29 cellular contexts compared by ENCODE assay signal in the genomic region with DNA sequence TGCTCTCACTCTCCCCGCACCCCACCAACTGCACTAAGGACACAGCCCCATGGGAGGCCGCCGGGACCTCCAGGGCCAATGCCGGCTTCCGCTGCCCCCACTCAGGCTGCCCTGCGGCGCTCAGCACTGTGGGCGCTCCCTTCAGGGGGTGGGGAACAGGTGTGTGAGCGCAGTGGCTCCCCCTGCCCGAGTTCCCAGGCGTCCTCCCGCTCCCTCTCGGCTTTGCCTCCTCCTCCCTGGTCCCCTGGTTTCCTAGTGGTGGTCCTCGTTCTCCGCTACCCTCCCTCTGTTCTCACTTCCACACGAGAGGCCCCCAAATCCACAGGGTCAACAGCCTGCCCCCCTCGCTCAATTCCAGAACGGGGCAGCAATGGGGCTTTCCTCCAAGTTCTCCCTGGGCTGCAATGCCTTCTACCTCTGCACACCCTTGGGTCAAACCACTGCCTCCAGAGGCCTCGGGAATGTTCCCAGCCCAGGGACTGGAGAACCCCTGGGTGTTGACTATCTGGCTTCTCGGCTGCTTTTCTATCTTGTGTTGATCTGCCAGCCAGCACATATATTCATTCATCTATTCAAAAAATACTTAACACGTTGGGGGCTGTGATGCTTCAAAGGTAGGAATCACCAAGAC. TPM values are rescaled to one million over a fixed set of nuclear protein-coding genes. Genes with fewer than 3 reads are reported as not detected.
A peak's percentile ranks its signal among the peaks of the same experiment; 100 is the strongest.
DNase-seq lines count a peak whose midpoint lies in the region; ATAC-seq and TF ChIP-seq lines count a peak whose summit lies in the region.
"Had no signal": no experiment of that assay in that cellular context is flagged by ENCODE, and none has a peak within 500 bp of the region (broad histone marks: within the 10 kb centered on the region; RNA-seq: fewer than 3 reads in every experiment).

No MANE protein-coding gene starts in this region.

- H3K9me3 Mint-ChIP-seq in MCF 10A (ENCODE audit: unreplicated experiment): no peaks in the 10 kb centered on the region
- H3K9me3 Mint-ChIP-seq in mesothelial cell of epicardium: no peaks in the 10 kb centered on the region
- H3K9me3 Mint-ChIP-seq: dendritic cell treated with granulocyte-macrophage colony-stimulating factor and Interleukin-4, amounts not matched to agents 40 ng/mL and 50 ng/mL, for 4 days; natural killer cell had no signal

- no peaks in the 10 kb centered on the region for H3K27me3 ChIP-seq in mammary epithelial cell (ENCODE audit: insufficient read depth, low read length)
- no peaks in the 10 kb centered on the region for H3K27me3 ChIP-seq in breast epithelium
- H3K27me3 ChIP-seq in mesenchymal stem cell (ENCODE audit: control insufficient read depth in 1 of 2, insufficient read depth in 1 of 2, low read length in 2 of 2): peaks cover 0 to 74% of the 10 kb centered on the region in 2 experiments
- H3K27me3 ChIP-seq: ovary, upper lobe of right lung had no signal

- peak overlapping the region; percentile 25 for H3K27ac Mint-ChIP-seq in MCF 10A (ENCODE audit: low read depth, unreplicated experiment)
- H3K27ac Mint-ChIP-seq in mesothelial cell of epicardium: peak overlapping the region; percentile 85
- H3K27ac Mint-ChIP-seq: dendritic cell treated with granulocyte-macrophage colony-stimulating factor and Interleukin-4, amounts not matched to agents 40 ng/mL and 50 ng/mL, for 4 days; natural killer cell had no signal

- no peak overlapping the region for H3K18ac ChIP-seq in mesenchymal stem cell (ENCODE audit: low read depth in 1 of 2, low read length in 2 of 2)

- no peaks in the 10 kb centered on the region for H4K20me1 ChIP-seq in mammary epithelial cell (ENCODE audit: insufficient read depth, low read length)

- H3K79me2 ChIP-seq in mammary epithelial cell (ENCODE audit: insufficient read depth, low read length): no peaks in the 10 kb centered on the region

- H2BK120ac ChIP-seq in mesenchymal stem cell (ENCODE audit: low read depth, low read length): no peak overlapping the region

- no peak overlapping the region for H3K14ac ChIP-seq in mesenchymal stem cell (ENCODE audit: low read length in 2 of 2)

- H2BK5ac ChIP-seq in mesenchymal stem cell (ENCODE audit: low read depth, low read length, poor library complexity, severe bottlenecking): no peak overlapping the region

- no peak overlapping the region for H3K23ac ChIP-seq in mesenchymal stem cell (ENCODE audit: low read length in 2 of 2)

- no peak overlapping the region for H2BK15ac ChIP-seq in mesenchymal stem cell (ENCODE audit: low read depth, poor library complexity, severe bottlenecking)

- DNase-seq in MCF 10A (ENCODE audit: unreplicated experiment): no peak
- no peak for DNase-seq in mammary epithelial cell
- DNase-seq in breast epithelium (ENCODE audit: low spot score in 2 of 2): no peak
- no peak for DNase-seq in mesothelial cell of epicardium (ENCODE audit: low spot score in 2 of 2, unreplicated experiment in 2 of 2)
- no peak for DNase-seq in NCI-H128 (lab: John Stamatoyannopoulos, UW; ENCODE audit: unreplicated experiment)
- no peak for DNase-seq in mesenchymal stem cell
- no peak for DNase-seq in NCI-H510A treated with DMSO at 0.1 percent for 48 hours (lab: John Stamatoyannopoulos, UW)
- DNase-seq: activated CD4-positive, alpha-beta T cell treated with anti-CD3 and anti-CD28 coated beads for 4 hours; activated gamma-delta T cell treated with Interleukin-2 at 50 U/mL for 16 hours; activated T-cell treated with anti-CD3 and anti-CD28 coated beads, Interleukin-2, amount 50 U/mL, for 1 hour; central memory CD4-positive, alpha-beta T cell; foreskin fibroblast; natural killer cell; NCI-H146; NCI-H2107; NCI-H774; ovary; stimulated activated naive CD4-positive, alpha-beta T cell; upper lobe of right lung had no signal

- H3K4ac ChIP-seq in mesenchymal stem cell (ENCODE audit: low read depth in 1 of 2, low read length in 2 of 2): no peak overlapping the region

- H2AK5ac ChIP-seq in mesenchymal stem cell (ENCODE audit: low read length, severe bottlenecking): no peak overlapping the region

- intact Hi-C loops in MCF 10A (cut with micrococcal nuclease) (no loop called here), mammary epithelial cell (cut with micrococcal nuclease) (no loop called here), breast epithelium (cut with DNase I; ENCODE audit: low total_unique reads) (no loop called here)

- H3K79me1 ChIP-seq in mesenchymal stem cell (replicated peaks; ENCODE audit: low read length, poor library complexity, severe bottlenecking): no peaks in the 10 kb centered on the region

- no peak for TF ChIP-seq POLR2A in breast epithelium (IDR thresholded peaks at IDR 0.05)

- dilution Hi-C loops in mammary epithelial cell (cut with HindIII; ENCODE audit: low sequenced_read_pairs): loop anchor here (5.0 kb wide), 1 partner anchor 46 kb away; no protein-coding TSS in a partner anchor

- H3K4me1 ChIP-seq in mammary epithelial cell (ENCODE audit: insufficient read depth, low read length) (peaks cover 21% of the 10 kb centered on the region), breast epithelium (no peaks in the 10 kb centered on the region), mesenchymal stem cell (ENCODE audit: control insufficient read depth, insufficient read depth, low read depth, low read length) (peaks cover 25% of the 10 kb centered on the region)
- H3K4me1 ChIP-seq: upper lobe of right lung had no signal

- H3K36me3 ChIP-seq in mammary epithelial cell (ENCODE audit: insufficient read depth, low read length) (no peaks in the 10 kb centered on the region), breast epithelium (no peaks in the 10 kb centered on the region), mesenchymal stem cell (ENCODE audit: control insufficient read depth in 1 of 2, insufficient read depth in 2 of 2, low read depth in 1 of 2, low read length in 2 of 2) (no peaks in the 10 kb centered on the region)
- H3K36me3 ChIP-seq: esophagus muscularis mucosa, ovary, upper lobe of right lung had no signal

- H3K4me3 Mint-ChIP-seq in MCF 10A (ENCODE audit: unreplicated experiment) (no peak overlapping the region), mesothelial cell of epicardium (no peak overlapping the region)
- H3K4me3 Mint-ChIP-seq: dendritic cell treated with granulocyte-macrophage colony-stimulating factor and Interleukin-4, amounts not matched to agents 40 ng/mL and 50 ng/mL, for 4 days; natural killer cell had no signal

- in situ Hi-C loops in mammary epithelial cell (cut with MboI; ENCODE audit: low sequenced_read_pairs in 2 of 2): no loop called here

- WGBS in mammary epithelial cell (ENCODE audit: low coverage, missing lambda C conversion rate): 84% methylated on average over 21 of the region's 21 CpGs
- 21% methylated on average over 20 of the region's 21 CpGs for WGBS in mesenchymal stem cell

- H3K9me3 ChIP-seq in mammary epithelial cell (replicated peaks; ENCODE audit: insufficient read depth, low read length) (no peaks in the 10 kb centered on the region), breast epithelium (no peaks in the 10 kb centered on the region), mesenchymal stem cell (ENCODE audit: control insufficient read depth, low read length) (no peaks in the 10 kb centered on the region)
- H3K9me3 ChIP-seq: A549, esophagus muscularis mucosa, ovary, upper lobe of right lung had no signal

- H3K4me2 ChIP-seq in mammary epithelial cell (ENCODE audit: insufficient read depth, low read depth, low read length) (no peak overlapping the region), mesenchymal stem cell (ENCODE audit: low read length, poor library complexity, severe bottlenecking) (no peak overlapping the region)
- H3K4me2 ChIP-seq: A549 had no signal

- no peak for ATAC-seq in HG02610 (IDR thresholded peaks at IDR 0.05; ENCODE audit: unreplicated experiment)
- ATAC-seq: natural killer cell had no signal

- no peak overlapping the region for H4K91ac ChIP-seq in mesenchymal stem cell (ENCODE audit: low read length)

- BruUV-seq in MCF 10A (replicated peaks; lab: Mats Ljungman, UMichigan) (no TSS peak), mammary epithelial cell (replicated peaks; lab: Mats Ljungman, UMichigan) (no TSS peak)

- H3K4me3 ChIP-seq in mammary epithelial cell (replicated peaks in 1 of 3; ENCODE audit: insufficient read depth in 1 of 3, low read depth in 2 of 3, low read length in 3 of 3) (no peak overlapping the region), breast epithelium (no peak overlapping the region), mesenchymal stem cell (ENCODE audit: insufficient read depth in 1 of 2, low read depth in 1 of 2, low read length in 2 of 2) (no peak overlapping the region)
- H3K4me3 ChIP-seq: A549, esophagus muscularis mucosa, ovary, skin epidermis, upper lobe of right lung had no signal

- no peaks in the 10 kb centered on the region for H3K27me3 Mint-ChIP-seq in MCF 10A (ENCODE audit: insufficient read depth, unreplicated experiment)
- H3K27me3 Mint-ChIP-seq in mesothelial cell of epicardium (ENCODE audit: low read depth): peaks cover 48% of the 10 kb centered on the region

- H3K9ac ChIP-seq in mammary epithelial cell (ENCODE audit: insufficient read depth, low read length) (no peak overlapping the region), mesenchymal stem cell (ENCODE audit: low read length) (no peak overlapping the region)

- H3K4me1 Mint-ChIP-seq in MCF 10A (ENCODE audit: insufficient read depth, unreplicated experiment) (peaks cover 11% of the 10 kb centered on the region), mesothelial cell of epicardium (peaks cover 47% of the 10 kb centered on the region)

- H2AFZ ChIP-seq in mammary epithelial cell (ENCODE audit: low read depth, low read length) (no peak overlapping the region), mesenchymal stem cell (ENCODE audit: low read depth, low read length) (no peak overlapping the region)

- TF ChIP-seq CTCF in MCF 10A (IDR thresholded peaks at IDR 0.05; ENCODE audit: unreplicated experiment) (no peak), mammary epithelial cell (conservative IDR thresholded peaks at IDR 0.05 in 1 of 2, IDR thresholded peaks at IDR 0.05 in 1 of 2; ENCODE audit: extremely low read depth in 1 of 2, insufficient read depth in 1 of 2, low read depth in 1 of 2, low read length in 2 of 2) (no peak), breast epithelium (IDR thresholded peaks at IDR 0.05) (no peak), mesothelial cell of epicardium (IDR thresholded peaks at IDR 0.05; ENCODE audit: unreplicated experiment) (no peak)

- no peaks in the 10 kb centered on the region for H3K36me3 Mint-ChIP-seq in MCF 10A (ENCODE audit: insufficient read depth, unreplicated experiment)
- no peaks in the 10 kb centered on the region for H3K36me3 Mint-ChIP-seq in mesothelial cell of epicardium
- H3K36me3 Mint-ChIP-seq: natural killer cell had no signal

- no peak overlapping the region for H4K8ac ChIP-seq in mesenchymal stem cell (ENCODE audit: low read length)

- H3K27ac ChIP-seq in mammary epithelial cell (ENCODE audit: insufficient read depth, low read depth, low read length) (no peak overlapping the region), breast epithelium (peak overlapping the region; percentile 50 to 76), mesenchymal stem cell (ENCODE audit: low read length, poor library complexity, severe bottlenecking) (no peak overlapping the region)
- H3K27ac ChIP-seq: esophagus muscularis mucosa, ovary, skin epidermis, upper lobe of right lung had no signal

- H2BK12ac ChIP-seq in mesenchymal stem cell (ENCODE audit: low read length in 2 of 2): no peak overlapping the region

- CTCF ChIA-PET in MCF 10A (lab: Yijun Ruan, JAX) (interaction anchor here (0.5 kb wide), 1 partner anchor 136 kb away, joined by 3 read pairs; no protein-coding TSS in a partner anchor), mammary epithelial cell (lab: Charles Lee; ENCODE audit: low non-redundant PET) (no interaction called here)

- POLR2A ChIA-PET in MCF 10A (lab: Yijun Ruan, JAX): no interaction called here

RNA-seq across cellular contexts. Expression of gene FOXJ1, which starts 9.9 kb away (rescaled TPM):
- not detected in 2 replicates for total RNA-seq in MCF 10A (2022)
- total RNA-seq in mammary epithelial cell: not detected
- polyA plus RNA-seq in mammary epithelial cell: not detected
- polyA minus RNA-seq in mammary epithelial cell: not detected
- under 1 TPM in 1 of 3 donors, not detected in 2; 0.15 TPM for total RNA-seq in breast epithelium
- 2.0 to 2.1 TPM (median 2.1 TPM) in 3 replicates for total RNA-seq in mesothelial cell of epicardium
- polyA plus RNA-seq in mesenchymal stem cell (2013, experiment 1 of 2): not detected
- not detected for polyA plus RNA-seq in mesenchymal stem cell (2013, experiment 2 of 2)
- total RNA-seq: Daoy, RPMI7951 had no signal
- polyA plus RNA-seq: liver had no signal

RNA-seq across cellular contexts. Expression of gene EXOC7, which starts 27.6 kb away (rescaled TPM):
- total RNA-seq in MCF 10A (2022): 80.8 and 106 TPM in 2 replicates
- total RNA-seq in mammary epithelial cell: 100 to 1,000 TPM; 102 to 111 TPM
- polyA plus RNA-seq in mammary epithelial cell: 55.8 TPM
- polyA minus RNA-seq in mammary epithelial cell: 98.8 TPM
- 100 to 1,000 TPM in 1 of 3 donors, 10 to 100 TPM in 2; 91.4 to 103 (median 93.9) TPM for total RNA-seq in breast epithelium
- 254 to 261 TPM (median 258 TPM) in 3 replicates for total RNA-seq in mesothelial cell of epicardium
- 87.1 TPM for polyA plus RNA-seq in mesenchymal stem cell (2013, experiment 1 of 2)
- polyA plus RNA-seq in mesenchymal stem cell (2013, experiment 2 of 2): 86.9 TPM

RNA-seq across cellular contexts. Expression of gene ZACN, which starts 52.2 kb away (rescaled TPM):
- not detected in 2 replicates for total RNA-seq in MCF 10A (2022)
- not detected for total RNA-seq in mammary epithelial cell
- polyA plus RNA-seq in mammary epithelial cell: not detected
- not detected for polyA minus RNA-seq in mammary epithelial cell
- not detected for total RNA-seq in breast epithelium
- 0.18 TPM in 1 of 3 replicates, not detected in the others for total RNA-seq in mesothelial cell of epicardium
- 0.03 TPM for polyA plus RNA-seq in mesenchymal stem cell (2013, experiment 1 of 2)
- not detected for polyA plus RNA-seq in mesenchymal stem cell (2013, experiment 2 of 2)
- total RNA-seq: Daoy, kidney epithelial cell, liver, RPMI7951, temporal lobe, upper lobe of right lung had no signal

RNA-seq across cellular contexts. Expression of gene GALR2, which starts 56.6 kb away (rescaled TPM):
- total RNA-seq in MCF 10A (2022) (0.37 TPM in 1 of 2 replicates, not detected in the other), mammary epithelial cell (not detected), breast epithelium (not detected), mesothelial cell of epicardium (not detected in 3 replicates)
- 0.15 TPM for polyA plus RNA-seq in mammary epithelial cell
- polyA minus RNA-seq in mammary epithelial cell: not detected
- polyA plus RNA-seq in mesenchymal stem cell (2013, experiment 1 of 2): 0.12 TPM
- 0.11 TPM for polyA plus RNA-seq in mesenchymal stem cell (2013, experiment 2 of 2)
- total RNA-seq: Daoy, RPMI7951, temporal lobe, upper lobe of right lung had no signal
- polyA plus RNA-seq: ovary had no signal

RNA-seq across cellular contexts. Expression of gene SRP68, which starts 58.9 kb away (rescaled TPM):
- total RNA-seq in MCF 10A (2022) (80.8 and 106 TPM in 2 replicates), mammary epithelial cell (100 to 1,000 TPM in 1 of 2 donors, 10 to 100 TPM in 1; 24.5 to 102 TPM), breast epithelium (10 to 100 TPM; 41.3 to 49.6 (median 48.3) TPM), mesothelial cell of epicardium (74.9 to 80.5 TPM (median 80.1 TPM) in 3 replicates)
- polyA plus RNA-seq in mammary epithelial cell: 63.7 TPM
- polyA minus RNA-seq in mammary epithelial cell: 88.5 TPM
- polyA plus RNA-seq in mesenchymal stem cell (2013, experiment 1 of 2): 56.0 TPM
- 57.0 TPM for polyA plus RNA-seq in mesenchymal stem cell (2013, experiment 2 of 2)

Comparison
In these comparisons a context has a peak if more than half of its experiments do, and no peak if none do; other contexts are left out.
1. H3K27ac ChIP-seq: peak in breast epithelium (2 of 2); none in mammary epithelial cell (single experiment) and mesenchymal stem cell (single experiment).